Comparison of ENCODE assay signal across 1 cellular context in genomic region chr13:114065141-114065925, GRCh38.
TF ChIP-seq lines count a peak whose summit lies in the region.

No MANE protein-coding gene starts in this region.

TF ChIP-seq in SK-N-SH, 30 proteins besides CTCF, POLR2A, EP300 and RAD21 (continued from another document):
- TF ChIP-seq REST (IDR thresholded peaks at IDR 0.05; ENCODE audit: low read depth, low read length) (peak; percentile 23; the same call in 1 of the 2 replicates), ELF1 (IDR thresholded peaks at IDR 0.05) (peak; percentile 17), FOXJ3 (CRISPR knock-in tag; IDR thresholded peaks at IDR 0.05) (peak; percentile 36; the same call in 1 of the 2 replicates), CHD2 (IDR thresholded peaks at IDR 0.05; ENCODE audit: low read length, partially characterized antibody) (peak; percentile 49), USF1 (IDR thresholded peaks at IDR 0.05; ENCODE audit: borderline replicate concordance, low read depth) (peak; percentile 98), YY1 (IDR thresholded peaks at IDR 0.05; ENCODE audit: low read depth) (peak; percentile 42), PBX3 (IDR thresholded peaks at IDR 0.05) (peak; percentile 43; the same call in 1 of the 2 replicates), TEAD4 (IDR thresholded peaks at IDR 0.05; ENCODE audit: borderline replicate concordance, insufficient read depth) (peak; percentile 47; the same call in 1 of the 2 replicates), GATA2 (CRISPR knock-in tag; IDR thresholded peaks at IDR 0.05) (no peak), TCF12 (IDR thresholded peaks at IDR 0.05) (peak; percentile 78), EZH2phosphoT487 (IDR thresholded peaks at IDR 0.05; ENCODE audit: borderline replicate concordance, low read depth) (no peak), USF2 (IDR thresholded peaks at IDR 0.05; ENCODE audit: borderline replicate concordance, low read depth, low read length) (peak; percentile 78), FOSL2 (IDR thresholded peaks at IDR 0.05; ENCODE audit: borderline replicate concordance, low read depth) (peak; percentile 98), RXRA (IDR thresholded peaks at IDR 0.05; ENCODE audit: borderline replicate concordance, low read depth) (peak; percentile 50; the same call in 1 of the 2 replicates), NRF1 (IDR thresholded peaks at IDR 0.05; ENCODE audit: low read depth, low read length) (peak; percentile 77), POLR2AphosphoS5 (IDR thresholded peaks at IDR 0.05; ENCODE audit: low read depth, low read length) (peak; percentile 43; the same call in 1 of the 2 replicates), TAF1 (IDR thresholded peaks at IDR 0.05; ENCODE audit: borderline replicate concordance, low read depth, low read length) (peak; percentile 49; the same call in 1 of the 2 replicates), RFX5 (IDR thresholded peaks at IDR 0.05; ENCODE audit: low read length) (no peak), JUND (IDR thresholded peaks at IDR 0.05) (peak; percentile 96), MEF2A (IDR thresholded peaks at IDR 0.05; ENCODE audit: borderline replicate concordance, low read depth) (no peak), FOXM1 (IDR thresholded peaks at IDR 0.05; ENCODE audit: low read depth) (0 out of 2 replicates have a peak, but pooled peaks have one; percentile 39), SMC3 (IDR thresholded peaks at IDR 0.05; ENCODE audit: low read depth, low read length) (no peak; the same call in none of the 2 replicates)
